Comparison of ENCODE assay signal across 11 cellular contexts in genomic region chr4:184413227-184414064, GRCh38.
A peak's percentile ranks its signal among the peaks of the same experiment; 100 is the strongest.
DNase-seq lines count a peak whose midpoint lies in the region; ATAC-seq and TF ChIP-seq lines count a peak whose summit lies in the region.
"Had no signal": no experiment of that assay in that cellular context is flagged by ENCODE, and none has a peak within 500 bp of the region (broad histone marks: within the 10 kb centered on the region; RNA-seq: fewer than 3 reads in every experiment).

No MANE protein-coding gene starts in this region.

- TF ChIP-seq CTCF in activated B cell treated with CpG ODN at 0.5 μM for 24 hours (IDR thresholded peaks at IDR 0.05), result no peak
- TF ChIP-seq CTCF in sigmoid colon (IDR thresholded peaks at IDR 0.05), result no peak

- TF ChIP-seq POLR2A in sigmoid colon (IDR thresholded peaks at IDR 0.05), result no peak

- 62 to 75% methylated on average over 14 of the region's 14 CpGs for WGBS in sigmoid colon, 2 donors

- no peak for TF ChIP-seq EP300 in sigmoid colon (IDR thresholded peaks at IDR 0.05)

- peak overlapping the region; percentile 54 for H3K27ac Mint-ChIP-seq in activated B cell treated with CpG ODN at 0.5 μM for 24 hours

- H3K4me1 Mint-ChIP-seq in activated B cell treated with CpG ODN at 0.5 μM for 24 hours, result peaks cover 68% of the 10 kb centered on the region

- no peaks in the 10 kb centered on the region for H3K27me3 Mint-ChIP-seq in activated B cell treated with CpG ODN at 0.5 μM for 24 hours

- H3K36me3 ChIP-seq in sigmoid colon, result peaks cover 6 to 43% (median 14%) of the 10 kb centered on the region in 4 donors

- H3K36me3 Mint-ChIP-seq in activated B cell treated with CpG ODN at 0.5 μM for 24 hours (ENCODE audit: low read depth), result peaks cover 74% of the 10 kb centered on the region

- no peak overlapping the region for H3K4me3 ChIP-seq in sigmoid colon
- H3K4me3 ChIP-seq: body of pancreas had no signal

- no peak for ATAC-seq in activated B cell treated with CpG ODN at 0.5 μM for 24 hours (ENCODE audit: low read depth)
- ATAC-seq in left ventricle myocardium superior, result peak; percentile 68
- ATAC-seq: body of pancreas had no signal

- H3K9me3 Mint-ChIP-seq in activated B cell treated with CpG ODN at 0.5 μM for 24 hours, result no peaks in the 10 kb centered on the region

- POLR2A ChIA-PET in activated B cell treated with CpG ODN at 0.5 μM for 24 hours (lab: Charles Lee), result interaction anchor here (1.2 to 1.5 kb wide), 2 partner anchors 17 to 61 kb away, joined by 4 to 6 read pairs; partner anchors contain the start of gene IRF2

- DNase-seq in HUDEP-2 (lab: John Stamatoyannopoulos, UW; ENCODE audit: unreplicated experiment in 76 of 76) (peak in 73 of 76 experiments; percentile 15 to 89 (median 53)), activated B cell treated with CpG ODN at 0.5 μM for 24 hours (no peak), left ventricle myocardium superior (no peak), sigmoid colon (no peak), DMS 273 treated with DMSO at 0.1 percent for 48 hours (lab: John Stamatoyannopoulos, UW) (no peak), HPDE6-E6E7 (ENCODE audit: extremely low spot score) (no peak), amygdala (lab: John Stamatoyannopoulos, UW) (no peak)
- DNase-seq: body of pancreas, DMS79, NCI-H510A treated with DMSO at 0.1 percent for 48 hours, SK-N-SH had no signal

- CTCF ChIA-PET in activated B cell treated with CpG ODN at 0.5 μM for 24 hours (lab: Charles Lee), result interaction anchor here (1.0 kb wide), 1 partner anchor 150 kb away, joined by 5 read pairs; no protein-coding TSS in a partner anchor

- H3K4me1 ChIP-seq in sigmoid colon, result peaks cover 0 to 24% (median 21%) of the 10 kb centered on the region in 4 donors
- H3K4me1 ChIP-seq: body of pancreas had no signal

- H3K27me3 ChIP-seq in sigmoid colon, result no peaks in the 10 kb centered on the region
- H3K27me3 ChIP-seq: body of pancreas had no signal

- intact Hi-C loops in activated B cell treated with CpG ODN at 0.5 μM for 24 hours (cut with micrococcal nuclease), result loop anchor here (10.0 kb wide), 1 partner anchor 909 kb away; the partner anchor contains the start of gene ING2
- intact Hi-C loops in left ventricle myocardium superior (cut with micrococcal nuclease), result no loop called here
- intact Hi-C loops in sigmoid colon (cut with DNase I), result no loop called here

- H3K4me3 Mint-ChIP-seq in activated B cell treated with CpG ODN at 0.5 μM for 24 hours, result no peak overlapping the region

- H3K9me3 ChIP-seq in sigmoid colon, result no peaks in the 10 kb centered on the region
- H3K9me3 ChIP-seq: body of pancreas, SK-N-SH had no signal

- peak overlapping the region in 3 of 4 donors; percentile 4 to 27 (median 15) for H3K27ac ChIP-seq in sigmoid colon
- H3K27ac ChIP-seq: body of pancreas had no signal

Comparison
In these comparisons a context has a peak if more than half of its experiments do, and no peak if none do; other contexts are left out.
1. DNase-seq: peak in HUDEP-2 (73 of 76); none in activated B cell treated with CpG ODN at 0.5 μM for 24 hours (single experiment), left ventricle myocardium superior (single experiment), sigmoid colon (single experiment), DMS 273 treated with DMSO at 0.1 percent for 48 hours (single experiment), HPDE6-E6E7 (single experiment) and amygdala (0 of 56).